Comparison of ENCODE assay signal across 8 cellular contexts in genomic region chr3:10142707-10143560, GRCh38. TPM values are rescaled to one million over a fixed set of nuclear protein-coding genes. Genes with fewer than 3 reads are reported as not detected.
DNase-seq lines count a peak whose midpoint lies in the region; ATAC-seq, FAIRE-seq and TF ChIP-seq lines count a peak whose summit lies in the region.

No MANE protein-coding gene starts in this region.

- H4K20me1 ChIP-seq in keratinocyte (ENCODE audit: control insufficient read depth, extremely low read depth, insufficient read depth, low read length): peaks cover 2% of the 10 kb centered on the region

- H3K9me3 ChIP-seq in MG63: no peaks in the 10 kb centered on the region
- no peaks in the 10 kb centered on the region for H3K9me3 ChIP-seq in adipocyte (ENCODE audit: control insufficient read depth, low read length)
- H3K9me3 ChIP-seq in keratinocyte (ENCODE audit: control insufficient read depth, low read depth, low read length): no peaks in the 10 kb centered on the region
- H3K9me3 ChIP-seq in thymus (ENCODE audit: control insufficient read depth): no peaks in the 10 kb centered on the region

- ATAC-seq in HG02973 (IDR thresholded peaks at IDR 0.05; ENCODE audit: unreplicated experiment) (no peak), GM18870 (IDR thresholded peaks at IDR 0.05; ENCODE audit: unreplicated experiment) (no peak)

- H2AFZ ChIP-seq in keratinocyte (ENCODE audit: control insufficient read depth, low read length): no peak overlapping the region

- H3K36me3 ChIP-seq in MG63 (no peaks in the 10 kb centered on the region), adipocyte (ENCODE audit: control insufficient read depth, insufficient read depth, low read length, severe bottlenecking) (peaks cover 4% of the 10 kb centered on the region), keratinocyte (ENCODE audit: control insufficient read depth in 2 of 2, extremely low read depth in 1 of 2, insufficient read depth in 2 of 2, low read length in 2 of 2) (peaks cover 0 to 5% of the 10 kb centered on the region in 2 experiments), thymus (ENCODE audit: control insufficient read depth, insufficient read depth) (peaks cover 10% of the 10 kb centered on the region)

- H3K79me2 ChIP-seq in keratinocyte (ENCODE audit: control insufficient read depth, insufficient read depth, low read length): peaks cover 53% of the 10 kb centered on the region

- H3K27ac ChIP-seq in keratinocyte (ENCODE audit: control insufficient read depth, insufficient read depth, low read length) (peak overlapping the region; percentile 80), thymus (ENCODE audit: low read depth) (peak overlapping the region; percentile 15)

- 76% methylated on average over 29 of the region's 29 CpGs for WGBS in thymus

- TF ChIP-seq CTCF in keratinocyte (optimal IDR thresholded peaks at IDR 0.05 in 1 of 3, IDR thresholded peaks at IDR 0.05 in 1 of 3, conservative IDR thresholded peaks at IDR 0.05 in 1 of 3; ENCODE audit: extremely low read depth in 1 of 3, insufficient read depth in 2 of 3, low read length in 3 of 3): no peak

- peak overlapping the region; percentile 62 for H3K4me2 ChIP-seq in keratinocyte (ENCODE audit: control insufficient read depth, extremely low read depth, insufficient read depth, low read depth, low read length)

- dilution Hi-C loops in keratinocyte (cut with MboI; ENCODE audit: extremely low pct_ligation_motif_present, low sequenced_read_pairs): no loop called here

- H3K4me3 ChIP-seq in MG63: peak overlapping the region; percentile 74
- H3K4me3 ChIP-seq in adipocyte (ENCODE audit: low read length): peak overlapping the region; percentile 90
- peak overlapping the region; percentile 75 to 90 (median 81) for H3K4me3 ChIP-seq in keratinocyte (ENCODE audit: control insufficient read depth in 2 of 3, extremely low read depth in 1 of 3, insufficient read depth in 2 of 3, low read depth in 1 of 3, low read length in 3 of 3)
- H3K4me3 ChIP-seq in thymus (ENCODE audit: low read length): peak overlapping the region; percentile 95

- H3K27me3 ChIP-seq in MG63: no peaks in the 10 kb centered on the region
- H3K27me3 ChIP-seq in adipocyte (replicated peaks; ENCODE audit: control insufficient read depth, insufficient read depth, low read length): no peaks in the 10 kb centered on the region
- no peaks in the 10 kb centered on the region for H3K27me3 ChIP-seq in keratinocyte (ENCODE audit: control insufficient read depth, extremely low read depth, insufficient read depth, low read length)
- H3K27me3 ChIP-seq in thymus (ENCODE audit: control insufficient read depth, insufficient read depth): no peaks in the 10 kb centered on the region

- H3K9ac ChIP-seq in adipocyte (ENCODE audit: low read length) (peak overlapping the region; percentile 94), keratinocyte (ENCODE audit: control insufficient read depth, extremely low read depth, insufficient read depth, low read length) (peak overlapping the region; percentile 85)

- H3K9me1 ChIP-seq in keratinocyte (ENCODE audit: control insufficient read depth, extremely low read depth, insufficient read depth, low read length): no peaks in the 10 kb centered on the region

- no peak for FAIRE-seq in keratinocyte (lab: Jason Lieb, UNC)

- H3K4me1 ChIP-seq in adipocyte (ENCODE audit: control insufficient read depth, insufficient read depth, low read length) (peaks cover 13% of the 10 kb centered on the region), keratinocyte (ENCODE audit: control insufficient read depth, extremely low read depth, insufficient read depth, low read length) (peaks cover 22% of the 10 kb centered on the region), thymus (ENCODE audit: control insufficient read depth, insufficient read depth, low read length) (peaks cover 19% of the 10 kb centered on the region)

- peak; percentile 45 for DNase-seq in D341Med (ENCODE audit: low spot score)
- no peak for DNase-seq in MG63
- DNase-seq in adipocyte (ENCODE audit: low read depth): peak; percentile 32
- DNase-seq in keratinocyte (ENCODE audit: low read depth, low spot score): no peak
- DNase-seq in activated CD4-positive, CD25-positive, alpha-beta regulatory T cell (lab: John Stamatoyannopoulos, UW): no peak

RNA-seq across cellular contexts. Expression of gene VHL, which starts 1.4 kb away (rescaled TPM):
- total RNA-seq in MG63 (2014; rRNA removed; shearing (Covaris generic); ENCODE audit: low replicate concordance): 16.7 and 21.6 TPM in 2 replicates
- 13.5 to 18.3 TPM (median 13.5 TPM) in 3 replicates for polyA plus RNA-seq in keratinocyte
- 12.3 TPM for polyA plus RNA-seq in keratinocyte (2011; ENCODE audit: low read depth)
- 9.6 and 12.0 TPM in 2 replicates for polyA plus RNA-seq in keratinocyte (2011; cell fraction: cytosol; rRNA removed)
- 19.8 and 20.9 TPM in 2 replicates for polyA plus RNA-seq in keratinocyte (2011; cell fraction: nucleus; rRNA removed)
- polyA plus RNA-seq in keratinocyte (2012; ENCODE audit: low replicate concordance): 23.9 and 25.4 TPM in 2 replicates
- 12.5 to 20.0 TPM (median 18.7 TPM) in 3 replicates for polyA minus RNA-seq in keratinocyte
- 15.2 TPM for polyA minus RNA-seq in keratinocyte (2011; cell fraction: cytosol; rRNA and poly(A)+ RNA removed)
- 5.7 and 9.9 TPM in 2 replicates for polyA minus RNA-seq in keratinocyte (2011; cell fraction: nucleus; rRNA and poly(A)+ RNA removed)
- 78.0 TPM for polyA plus RNA-seq in thymus

RNA-seq across cellular contexts. Expression of gene IRAK2, which starts 21.8 kb away (rescaled TPM):
- 5.0 and 6.1 TPM in 2 replicates for total RNA-seq in MG63 (2014; rRNA removed; shearing (Covaris generic); ENCODE audit: low replicate concordance)
- 3.5 to 6.2 TPM (median 5.3 TPM) in 3 replicates for polyA plus RNA-seq in keratinocyte
- polyA plus RNA-seq in keratinocyte (2011; ENCODE audit: low read depth): 2.1 TPM
- 4.0 and 5.0 TPM in 2 replicates for polyA plus RNA-seq in keratinocyte (2011; cell fraction: cytosol; rRNA removed)
- polyA plus RNA-seq in keratinocyte (2011; cell fraction: nucleus; rRNA removed): 7.8 and 8.2 TPM in 2 replicates
- 2.5 and 4.7 TPM in 2 replicates for polyA plus RNA-seq in keratinocyte (2012; ENCODE audit: low replicate concordance)
- 2.7 to 6.3 TPM (median 5.2 TPM) in 3 replicates for polyA minus RNA-seq in keratinocyte
- polyA minus RNA-seq in keratinocyte (2011; cell fraction: cytosol; rRNA and poly(A)+ RNA removed): 4.6 TPM
- polyA minus RNA-seq in keratinocyte (2011; cell fraction: nucleus; rRNA and poly(A)+ RNA removed): 7.2 and 8.1 TPM in 2 replicates
- 3.3 TPM for polyA plus RNA-seq in thymus

RNA-seq across cellular contexts. Expression of gene BRK1, which starts 27.5 kb away (rescaled TPM):
- 45.8 and 58.1 TPM in 2 replicates for total RNA-seq in MG63 (2014; rRNA removed; shearing (Covaris generic); ENCODE audit: low replicate concordance)
- polyA plus RNA-seq in keratinocyte (279 to 295 TPM (median 280 TPM) in 3 replicates), thymus (222 TPM)
- 20.1 TPM for polyA plus RNA-seq in keratinocyte (2011; ENCODE audit: low read depth)
- 217 and 309 TPM in 2 replicates for polyA plus RNA-seq in keratinocyte (2011; cell fraction: cytosol; rRNA removed)
- polyA plus RNA-seq in keratinocyte (2011; cell fraction: nucleus; rRNA removed): 65.6 and 71.4 TPM in 2 replicates
- polyA plus RNA-seq in keratinocyte (2012; ENCODE audit: low replicate concordance): 202 and 211 TPM in 2 replicates
- 64.4 to 124 TPM (median 95.1 TPM) in 3 replicates for polyA minus RNA-seq in keratinocyte
- polyA minus RNA-seq in keratinocyte (2011; cell fraction: cytosol; rRNA and poly(A)+ RNA removed): 65.8 TPM
- polyA minus RNA-seq in keratinocyte (2011; cell fraction: nucleus; rRNA and poly(A)+ RNA removed): 20.9 and 27.1 TPM in 2 replicates

RNA-seq across cellular contexts. Expression of gene FANCD2OS, which starts 34.9 kb away (rescaled TPM):
- total RNA-seq in MG63 (2014; rRNA removed; shearing (Covaris generic); ENCODE audit: low replicate concordance): not detected in 2 replicates
- polyA plus RNA-seq in keratinocyte: not detected in 3 replicates
- not detected for polyA plus RNA-seq in keratinocyte (2011; ENCODE audit: low read depth)
- polyA plus RNA-seq in keratinocyte (2011; cell fraction: cytosol; rRNA removed): not detected in 2 replicates
- not detected in 2 replicates for polyA plus RNA-seq in keratinocyte (2011; cell fraction: nucleus; rRNA removed)
- not detected in 2 replicates for polyA plus RNA-seq in keratinocyte (2012; ENCODE audit: low replicate concordance)
- polyA minus RNA-seq in keratinocyte: not detected in 3 replicates
- polyA minus RNA-seq in keratinocyte (2011; cell fraction: cytosol; rRNA and poly(A)+ RNA removed): not detected
- not detected in 2 replicates for polyA minus RNA-seq in keratinocyte (2011; cell fraction: nucleus; rRNA and poly(A)+ RNA removed)
- polyA plus RNA-seq in thymus: 0.18 TPM

Comparison
In these comparisons a context has a peak if more than half of its experiments do, and no peak if none do; other contexts are left out.
1. DNase-seq: peak in D341Med (single experiment) and adipocyte (single experiment); none in MG63 (single experiment), keratinocyte (single experiment) and activated CD4-positive, CD25-positive, alpha-beta regulatory T cell (0 of 4).
2. Peak in every context shown above with its lines, with median percentiles within 50 percentile points of each other: H3K4me3 ChIP-seq.